Comparison of ENCODE assay signal across 29 cellular contexts in the genomic region with DNA sequence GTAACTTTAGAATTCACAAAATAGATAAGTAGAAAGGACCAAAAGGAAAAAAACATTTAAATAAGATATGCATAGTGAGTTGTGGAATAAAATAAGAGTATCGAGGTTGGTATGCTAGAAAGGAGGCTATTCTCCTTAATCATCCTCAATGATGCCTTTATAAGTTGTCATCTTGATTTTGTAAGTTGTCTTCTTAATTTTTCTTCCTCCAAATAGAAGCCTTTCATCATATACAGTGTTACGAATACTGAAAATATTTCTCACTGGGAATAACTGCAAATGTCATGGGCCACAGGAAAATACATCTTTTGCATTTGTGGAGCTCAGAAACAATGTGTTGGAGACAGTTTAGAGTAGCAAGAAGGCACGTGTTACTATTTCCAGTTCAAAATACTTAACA. TPM values are rescaled to one million over a fixed set of nuclear protein-coding genes. Genes with fewer than 3 reads are reported as not detected.
"Had no signal": no experiment of that assay in that cellular context is flagged by ENCODE, and none has a peak within 500 bp of the region (broad histone marks: within the 10 kb centered on the region; RNA-seq: fewer than 3 reads in every experiment).

No MANE protein-coding gene starts in this region.

- H3K27ac ChIP-seq: adrenal gland, ascending aorta, brain microvascular endothelial cell, esophagus muscularis mucosa, foreskin keratinocyte, lower lobe of right lung, right lobe of liver, skin epidermis, thoracic aorta had no signal

- H3K4me3 ChIP-seq: adrenal gland, ascending aorta, esophagus muscularis mucosa, heart left ventricle, lower lobe of right lung, right lobe of liver, skin epidermis, thoracic aorta had no signal

- H3K27me3 ChIP-seq: adrenal gland, ascending aorta, brain microvascular endothelial cell, esophagus muscularis mucosa, foreskin keratinocyte, heart left ventricle, right lobe of liver had no signal

- ATAC-seq: activated CD8-positive, alpha-beta T cell treated with anti-CD3 and anti-CD28 coated beads, Interleukin-2, amount 10 ng/mL, durations not matched to agents 7 days and 5 days; foreskin keratinocyte; heart left ventricle; left lobe of liver; lower lobe of right lung; natural killer cell treated with Interleukin-12 subunit alpha and Interleukin-12 subunit beta and Interleukin-15 and Interleukin-18, amount 100 ng/mL, for 72 hours; right lobe of liver; stimulated activated effector memory CD8-positive, alpha-beta T cell treated with anti-CD3 and anti-CD28 coated beads, Interleukin-12 subunit alpha, Interleukin-12 subunit beta, amount 100 ng/mL, for 72 hours; WTC11 had no signal

- DNase-seq: activated CD4-positive, alpha-beta T cell treated with anti-CD3 and anti-CD28 coated beads for 1 hour; activated CD4-positive, alpha-beta T cell treated with anti-CD3 and anti-CD28 coated beads, Interleukin-2, amount 50 U/mL, for 1 hour; activated CD8-positive, alpha-beta T cell treated with anti-CD3 and anti-CD28 coated beads, Interleukin-2, amount 10 ng/mL, durations not matched to agents 7 days and 5 days; activated effector memory CD4-positive, alpha-beta T cell treated with Interleukin-2 at 50 U/mL for 16 hours; activated naive CD4-positive, alpha-beta T cell treated with Interleukin-2 at 50 U/mL for 16 hours; adrenal gland; brain microvascular endothelial cell; caudate nucleus; effector CD4-positive, alpha-beta T cell; foreskin keratinocyte; heart left ventricle; hypothalamus; kidney glomerular epithelial cell; lower lobe of right lung; mesenchymal stem cell; right lobe of liver; stimulated activated CD4-positive, alpha-beta T cell treated with anti-CD3 and anti-CD28 coated beads, Interleukin-4, amount 100 ng/mL, for 24 hours; T-helper 2 cell; trophoblast cell had no signal

- H3K9me3 ChIP-seq: adrenal gland, ascending aorta, esophagus muscularis mucosa, lower lobe of right lung, right lobe of liver, thoracic aorta had no signal

- H3K4me1 ChIP-seq: adrenal gland, ascending aorta, foreskin keratinocyte, lower lobe of right lung, right lobe of liver had no signal

- H3K36me3 ChIP-seq: adrenal gland, ascending aorta, brain microvascular endothelial cell, esophagus muscularis mucosa, heart left ventricle, lower lobe of right lung, right lobe of liver, thoracic aorta had no signal

RNA-seq across cellular contexts. Expression of a gene that starts 32.0 kb away (rescaled TPM):
- total RNA-seq: activated CD8-positive, alpha-beta T cell treated with anti-CD3 and anti-CD28 coated beads, Interleukin-2, amount 10 ng/mL, durations not matched to agents 7 days and 5 days; ascending aorta; natural killer cell treated with Interleukin-12 subunit alpha and Interleukin-12 subunit beta and Interleukin-15 and Interleukin-18, amount 100 ng/mL, for 72 hours; osteoblast; posterior vena cava; WTC11 had no signal
- polyA plus RNA-seq: foreskin keratinocyte had no signal
